Comparison of ENCODE assay signal across 10 cellular contexts in the genomic region with DNA sequence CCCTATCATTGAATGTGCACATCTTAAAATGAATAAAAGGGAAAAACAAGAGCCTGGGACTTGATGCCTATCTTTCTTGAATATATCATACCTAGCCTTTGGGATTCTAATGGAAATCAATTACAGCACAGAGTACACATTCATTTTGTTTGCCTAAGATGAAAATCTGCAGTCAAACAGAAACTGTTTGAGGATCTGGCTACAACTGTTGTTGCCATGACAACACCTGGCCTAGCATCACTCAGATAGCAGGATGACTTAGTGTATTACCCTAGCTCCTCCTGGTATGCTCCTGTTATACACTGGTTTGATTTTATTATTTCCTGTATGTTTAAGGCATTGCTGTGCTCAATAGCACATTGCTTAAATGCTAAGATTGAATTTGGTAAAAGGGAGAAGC.
DNase-seq lines count a peak whose midpoint lies in the region; ATAC-seq, FAIRE-seq and TF ChIP-seq lines count a peak whose summit lies in the region.
"Had no signal": no experiment of that assay in that cellular context is flagged by ENCODE, and none has a peak within 500 bp of the region (broad histone marks: within the 10 kb centered on the region; RNA-seq: fewer than 3 reads in every experiment).

No MANE protein-coding gene starts in this region.

- H3K79me2 ChIP-seq in PC-3 (ENCODE audit: low read length) = no peaks in the 10 kb centered on the region

- no peak overlapping the region for H2AFZ ChIP-seq in PC-3 (ENCODE audit: low read length)

- TF ChIP-seq CTCF in PC-3 (conservative IDR thresholded peaks at IDR 0.05; ENCODE audit: low read depth, low read length) (no peak), Calu3 (IDR thresholded peaks at IDR 0.05; ENCODE audit: unreplicated experiment) (no peak)

- no peak overlapping the region for H3K27ac Mint-ChIP-seq in Calu3 (ENCODE audit: unreplicated experiment)
- H3K27ac Mint-ChIP-seq: CD4-positive, alpha-beta memory T cell had no signal

- H3K27ac ChIP-seq in PC-3 (ENCODE audit: low read length) = no peak overlapping the region
- H3K27ac ChIP-seq: suprapubic skin had no signal

- no peaks in the 10 kb centered on the region for H3K9me2 ChIP-seq in PC-3 (replicated peaks; ENCODE audit: low read length)

- intact Hi-C loops in PC-3 (cut with micrococcal nuclease) = no loop called here
- intact Hi-C loops in Calu3 (cut with micrococcal nuclease; ENCODE audit: unreplicated experiment) = no loop called here
- intact Hi-C loops in sciatic nerve (cut with DNase I) = no loop called here
- intact Hi-C loops in cardiac septum (cut with DNase I) = no loop called here

- no peak overlapping the region for H3K4me3 ChIP-seq in PC-3 (ENCODE audit: low read length)
- H3K4me3 ChIP-seq: suprapubic skin had no signal

- H4K20me1 ChIP-seq in PC-3 (ENCODE audit: low read length) = no peaks in the 10 kb centered on the region

- POLR2A ChIA-PET in PC-3 (lab: Charles Lee; ENCODE audit: unreplicated experiment) = no interaction called here

- peaks cover 4% of the 10 kb centered on the region for H3K9me3 Mint-ChIP-seq in Calu3 (ENCODE audit: low read depth, unreplicated experiment)

- CTCF ChIA-PET in PC-3 (lab: Charles Lee) = no interaction called here
- CTCF ChIA-PET in Calu3 (lab: Charles Lee) = no interaction called here

- DNase-seq in Ammon's horn (ENCODE audit: low spot score) (peak; percentile 70), GM19239 (ENCODE audit: insufficient read length, low spot score) (no peak), PC-3 (peak; percentile 38), Calu3 (no peak), Kasumi-1 (lab: John Stamatoyannopoulos, UW) (no peak), sciatic nerve (ENCODE audit: low spot score) (no peak), cardiac septum (ENCODE audit: low spot score) (no peak)
- DNase-seq: CD4-positive, alpha-beta memory T cell had no signal

- H3F3A ChIP-seq in PC-3 (ENCODE audit: low read length, unreplicated experiment) = no peaks in the 10 kb centered on the region

- no peak overlapping the region for H3K4me3 Mint-ChIP-seq in Calu3 (ENCODE audit: low read depth, unreplicated experiment)
- H3K4me3 Mint-ChIP-seq: CD4-positive, alpha-beta memory T cell had no signal

- H3K4me1 ChIP-seq in PC-3 (ENCODE audit: insufficient read depth, low read length) = no peaks in the 10 kb centered on the region
- H3K4me1 ChIP-seq: suprapubic skin had no signal

- no peaks in the 10 kb centered on the region for H3K27me3 ChIP-seq in PC-3 (ENCODE audit: low read length)
- H3K27me3 ChIP-seq: suprapubic skin had no signal

- H3K27me3 Mint-ChIP-seq in Calu3 (ENCODE audit: unreplicated experiment) = no peaks in the 10 kb centered on the region
- H3K27me3 Mint-ChIP-seq: CD4-positive, alpha-beta memory T cell had no signal

- no peaks in the 10 kb centered on the region for H3K4me1 Mint-ChIP-seq in Calu3 (ENCODE audit: low read depth, unreplicated experiment)
- H3K4me1 Mint-ChIP-seq: CD4-positive, alpha-beta memory T cell had no signal

- peak; percentile 70 for FAIRE-seq in GM19239 (lab: Jason Lieb, UNC)

- no peaks in the 10 kb centered on the region; the same call in 1 of the 2 replicates for H3K9me3 ChIP-seq in PC-3 (ENCODE audit: low read length)
- H3K9me3 ChIP-seq: suprapubic skin had no signal

- no peak overlapping the region for H3K9ac ChIP-seq in PC-3 (ENCODE audit: low read length)

- H3K36me3 Mint-ChIP-seq in Calu3 (ENCODE audit: insufficient read depth, unreplicated experiment) = no peaks in the 10 kb centered on the region
- H3K36me3 Mint-ChIP-seq: CD4-positive, alpha-beta memory T cell had no signal

- H3K4me2 ChIP-seq in PC-3 (ENCODE audit: low read length) = no peak overlapping the region

- BruUV-seq in PC-3 (replicated peaks; lab: Mats Ljungman, UMichigan) (no TSS peak), Calu3 (replicated peaks; lab: Mats Ljungman, UMichigan) (no TSS peak)

- peaks cover 29% of the 10 kb centered on the region for H3K36me3 ChIP-seq in PC-3 (ENCODE audit: low read depth, low read length)

- ATAC-seq in HG03342 (IDR thresholded peaks at IDR 0.05; ENCODE audit: unreplicated experiment) = peak; percentile 75
- peak; percentile 73 for ATAC-seq in PC-3
- ATAC-seq in sciatic nerve = no peak

Comparison
In these comparisons a context has a peak if more than half of its experiments do, and no peak if none do; other contexts are left out.
1. DNase-seq: peak in Ammon's horn (single experiment) and PC-3 (single experiment); none in GM19239 (single experiment), Calu3 (single experiment), Kasumi-1 (0 of 2), sciatic nerve (single experiment) and cardiac septum (single experiment).